Comparison of ENCODE assay signal across 13 cellular contexts in genomic region chr11:6634534-6634933, GRCh38. TPM values are rescaled to one million over a fixed set of nuclear protein-coding genes. Genes with fewer than 3 reads are reported as not detected.
DNase-seq lines count a peak whose midpoint lies in the region; ATAC-seq and TF ChIP-seq lines count a peak whose summit lies in the region.
"Had no signal": no experiment of that assay in that cellular context is flagged by ENCODE, and none has a peak within 500 bp of the region (broad histone marks: within the 10 kb centered on the region; RNA-seq: fewer than 3 reads in every experiment).

No MANE protein-coding gene starts in this region.

- H3K9me3 ChIP-seq in colonic mucosa, result no peaks in the 10 kb centered on the region
- no peaks in the 10 kb centered on the region for H3K9me3 ChIP-seq in mesodermal cell (ENCODE audit: control insufficient read depth, low read length)
- no peaks in the 10 kb centered on the region for H3K9me3 ChIP-seq in stomach
- H3K9me3 ChIP-seq: Caco-2 had no signal

- H3K4me3 ChIP-seq in HL-60 (replicated peaks; ENCODE audit: insufficient read depth, low read length), result no peak overlapping the region
- H3K4me3 ChIP-seq in colonic mucosa, result no peak overlapping the region
- no peak overlapping the region for H3K4me3 ChIP-seq in mesodermal cell (ENCODE audit: extremely low read depth, insufficient read depth, low read length, poor library complexity, severe bottlenecking)
- H3K4me3 ChIP-seq in stomach, result no peak overlapping the region

- H3K36me3 ChIP-seq in colonic mucosa, result no peaks in the 10 kb centered on the region
- peaks cover 71% of the 10 kb centered on the region for H3K36me3 ChIP-seq in mesodermal cell (ENCODE audit: control insufficient read depth, insufficient read depth, low read length)
- peaks cover 0 to 46% (median 41%) of the 10 kb centered on the region in 4 donors for H3K36me3 ChIP-seq in stomach

- intact Hi-C loops in colonic mucosa (cut with DNase I) (no loop called here), stomach (cut with DNase I; ENCODE audit: low total_unique reads) (no loop called here)

- H3K4me1 ChIP-seq in colonic mucosa, result peaks cover 5% of the 10 kb centered on the region
- H3K4me1 ChIP-seq in mesodermal cell (ENCODE audit: control insufficient read depth, insufficient read depth, low read length, poor library complexity, severe bottlenecking), result peaks cover 27% of the 10 kb centered on the region
- H3K4me1 ChIP-seq in stomach, result peaks cover 30 to 58% (median 50%) of the 10 kb centered on the region in 4 donors

- no peak for TF ChIP-seq EP300 in stomach (IDR thresholded peaks at IDR 0.05)

- no peak for ATAC-seq in HG02678 (IDR thresholded peaks at IDR 0.05; ENCODE audit: unreplicated experiment)

- H3K27ac ChIP-seq in HL-60 (replicated peaks), result peak overlapping the region; percentile 93
- H3K27ac ChIP-seq in colonic mucosa, result peak overlapping the region; percentile 64
- H3K27ac ChIP-seq in mesodermal cell (ENCODE audit: low read depth, low read length, severe bottlenecking), result peak overlapping the region; percentile 85
- H3K27ac ChIP-seq in stomach, result peak overlapping the region in 3 of 5 donors; percentile 67 to 80 (median 79)

- H3K27me3 ChIP-seq in HL-60 (ENCODE audit: insufficient read depth, poor library complexity, severe bottlenecking) (no peaks in the 10 kb centered on the region), colonic mucosa (no peaks in the 10 kb centered on the region), stomach (no peaks in the 10 kb centered on the region)

- DNase-seq in HL-60 (ENCODE audit: low read depth in 1 of 2, low spot score in 1 of 2) (no peak), colonic mucosa (no peak), stomach (no peak), NCI-H524 treated with DMSO at 0.1 percent for 48 hours (lab: John Stamatoyannopoulos, UW) (no peak), ecto neural progenitor cell (ENCODE audit: low spot score) (no peak)
- DNase-seq: ACHN, Caco-2, DMS153, EL, NCI-H187, NCI-H226 had no signal

- TF ChIP-seq CTCF in HL-60 (IDR thresholded peaks at IDR 0.05; ENCODE audit: insufficient read depth, low read length), result no peak
- no peak for TF ChIP-seq CTCF in colonic mucosa (IDR thresholded peaks at IDR 0.05)
- TF ChIP-seq CTCF in stomach (IDR thresholded peaks at IDR 0.05), result no peak

- H3K9ac ChIP-seq in colonic mucosa (ENCODE audit: low read depth in 2 of 2, low read length in 2 of 2), result no peak overlapping the region

- 56 to 88% methylated on average over 1 of the region's 1 CpG for WGBS in mesodermal cell (ENCODE audit: insufficient coverage in 2 of 2), 2 experiments
- 46 to 69% (median 60%) methylated on average over 1 of the region's 1 CpG for WGBS in stomach, 5 donors

- TF ChIP-seq POLR2A in stomach (IDR thresholded peaks at IDR 0.05), result no peak

RNA-seq across cellular contexts. Expression of gene TPP1, which starts 15.3 kb away (rescaled TPM):
- 100 to 1,000 TPM in 1 of 2 donors, 10 to 100 TPM in 1; 83.4 to 123 TPM for total RNA-seq in colonic mucosa
- 66.1 TPM for polyA plus RNA-seq in mesodermal cell (2013, experiment 1 of 2)
- 56.8 TPM for polyA plus RNA-seq in mesodermal cell (2013, experiment 2 of 2)
- 100 to 1,000 TPM in 1 of 5 donors, 10 to 100 TPM in 4; 45.9 to 213 (median 91.5) TPM for total RNA-seq in stomach
- polyA plus RNA-seq in stomach, result 10 to 100 TPM; 11.9 to 32.8 (median 26.1) TPM

RNA-seq across cellular contexts. Expression of gene DCHS1, which starts 21.1 kb away (rescaled TPM):
- total RNA-seq in colonic mucosa (1 to 10 TPM; 4.7 to 8.3 TPM), stomach (10 to 100 TPM in 4 of 5 donors, 1 to 10 TPM in 1; 9.9 to 22.8 (median 17.4) TPM)
- 61.7 TPM for polyA plus RNA-seq in mesodermal cell (2013, experiment 1 of 2)
- 45.3 TPM for polyA plus RNA-seq in mesodermal cell (2013, experiment 2 of 2)
- 1 to 10 TPM in 2 of 3 donors, under 1 TPM in 1; 0.76 to 2.6 (median 1.6) TPM for polyA plus RNA-seq in stomach

RNA-seq across cellular contexts. Expression of gene TAF10, which starts 22.5 kb away (rescaled TPM):
- total RNA-seq in colonic mucosa (100 to 1,000 TPM; 123 to 142 TPM), stomach (100 to 1,000 TPM in 4 of 5 donors, 10 to 100 TPM in 1; 15.8 to 234 (median 163) TPM)
- 229 TPM for polyA plus RNA-seq in mesodermal cell (2013, experiment 1 of 2)
- 198 TPM for polyA plus RNA-seq in mesodermal cell (2013, experiment 2 of 2)
- polyA plus RNA-seq in stomach, result 100 to 1,000 TPM; 115 to 160 (median 154) TPM

RNA-seq across cellular contexts. Expression of gene ILK, which starts 31.0 kb away (rescaled TPM):
- 100 to 1,000 TPM; 115 to 157 TPM for total RNA-seq in colonic mucosa
- polyA plus RNA-seq in mesodermal cell (2013, experiment 1 of 2), result 226 TPM
- polyA plus RNA-seq in mesodermal cell (2013, experiment 2 of 2), result 200 TPM
- total RNA-seq in stomach, result 100 to 1,000 TPM in 4 of 5 donors, 10 to 100 TPM in 1; 60.0 to 308 (median 123) TPM
- polyA plus RNA-seq in stomach, result 100 to 1,000 TPM; 123 to 138 (median 124) TPM

RNA-seq across cellular contexts. Expression of gene RRP8, which starts 31.1 kb away (rescaled TPM):
- total RNA-seq in colonic mucosa (10 to 100 TPM; 17.5 to 25.7 TPM), stomach (10 to 100 TPM in 2 of 5 donors, 1 to 10 TPM in 3; 1.8 to 22.6 (median 7.6) TPM)
- polyA plus RNA-seq in mesodermal cell (2013, experiment 1 of 2), result 13.1 TPM
- 12.7 TPM for polyA plus RNA-seq in mesodermal cell (2013, experiment 2 of 2)
- 10 to 100 TPM; 16.5 to 23.1 (median 18.0) TPM for polyA plus RNA-seq in stomach
